24 cellular contexts compared by ENCODE assay signal in genomic region chr4:65791111-65791806, GRCh38.
DNase-seq lines count a peak whose midpoint lies in the region; ATAC-seq and TF ChIP-seq lines count a peak whose summit lies in the region.
"Had no signal": no experiment of that assay in that cellular context is flagged by ENCODE, and none has a peak within 500 bp of the region (broad histone marks: within the 10 kb centered on the region; RNA-seq: fewer than 3 reads in every experiment).

No MANE protein-coding gene starts in this region.

- 0 out of 2 replicates have a peak overlapping the region, but pooled peaks have one; percentile 4 for H3K4me2 ChIP-seq in GM23338
- peak overlapping the region; percentile 68 for H3K4me2 ChIP-seq in osteoblast (ENCODE audit: insufficient read depth, low read length)

- H3K9me3 Mint-ChIP-seq in GM23338 (no peaks in the 10 kb centered on the region), CD14-positive monocyte (peaks cover 0 to 4% (median 0%) of the 10 kb centered on the region in 7 donors)

- H3K4me3 ChIP-seq in GM23338 (no peak overlapping the region), SJCRH30 (peak overlapping the region; percentile 31), fibroblast of mammary gland (ENCODE audit: control insufficient read depth, low read depth, low read length) (no peak overlapping the region), osteoblast (ENCODE audit: insufficient read depth, low read length) (peak overlapping the region; percentile 26)
- H3K4me3 ChIP-seq: adrenal gland, HAP-1, sigmoid colon, SK-N-MC had no signal

- no peaks in the 10 kb centered on the region for H3F3A ChIP-seq in GM23338 (replicated peaks; ENCODE audit: low read depth)

- H3K9me3 ChIP-seq in SJCRH30 (replicated peaks) (no peaks in the 10 kb centered on the region), osteoblast (ENCODE audit: low read depth, low read length) (no peaks in the 10 kb centered on the region)
- H3K9me3 ChIP-seq: adrenal gland, HAP-1, sigmoid colon had no signal

- no peaks in the 10 kb centered on the region for H3K36me3 ChIP-seq in GM23338 (ENCODE audit: insufficient read depth)
- no peaks in the 10 kb centered on the region for H3K36me3 ChIP-seq in SJCRH30
- no peaks in the 10 kb centered on the region for H3K36me3 ChIP-seq in osteoblast (ENCODE audit: insufficient read depth, low read length)
- H3K36me3 ChIP-seq: adrenal gland, HAP-1, sigmoid colon had no signal

- no peaks in the 10 kb centered on the region for H3K36me3 Mint-ChIP-seq in GM23338 (ENCODE audit: low read depth)
- H3K36me3 Mint-ChIP-seq in CD14-positive monocyte = no peaks in the 10 kb centered on the region
- H3K36me3 Mint-ChIP-seq: CD8-positive, alpha-beta memory T cell had no signal

- H3K4me1 ChIP-seq in GM23338 (ENCODE audit: insufficient read depth) (peaks cover 6% of the 10 kb centered on the region; the same call in 1 of the 2 replicates), SJCRH30 (peaks cover 13% of the 10 kb centered on the region; the same call in 1 of the 2 replicates), osteoblast (ENCODE audit: insufficient read depth, low read length) (no peaks in the 10 kb centered on the region)
- H3K4me1 ChIP-seq: adrenal gland, sigmoid colon had no signal

- peaks cover 3% of the 10 kb centered on the region; the same call in 1 of the 2 replicates for H3K9me2 ChIP-seq in GM23338 (ENCODE audit: insufficient read depth)

- H4K20me1 ChIP-seq in GM23338 (replicated peaks; ENCODE audit: insufficient read depth) (no peaks in the 10 kb centered on the region), osteoblast (ENCODE audit: insufficient read depth, low read length) (no peaks in the 10 kb centered on the region)

- TF ChIP-seq CTCF in GM23338 (conservative IDR thresholded peaks at IDR 0.05; ENCODE audit: low read depth in 2 of 2) (no peak), fibroblast of mammary gland (conservative IDR thresholded peaks at IDR 0.05; ENCODE audit: control insufficient read depth, insufficient read depth, low read depth, low read length) (no peak), osteoblast (IDR thresholded peaks at IDR 0.05; ENCODE audit: extremely low read depth, low read depth, low read length) (no peak), CD14-positive monocyte (IDR thresholded peaks at IDR 0.05) (no peak)

- no peaks in the 10 kb centered on the region for H3K79me2 ChIP-seq in GM23338 (replicated peaks; ENCODE audit: insufficient read depth)
- H3K79me2 ChIP-seq in osteoblast (ENCODE audit: insufficient read depth, low read length) = no peaks in the 10 kb centered on the region

- H3K4me3 Mint-ChIP-seq in GM23338 = no peak overlapping the region
- H3K4me3 Mint-ChIP-seq in CD14-positive monocyte = no peak overlapping the region
- H3K4me3 Mint-ChIP-seq: CD8-positive, alpha-beta memory T cell; effector memory CD8-positive, alpha-beta T cell had no signal

- no peaks in the 10 kb centered on the region for H3K27me3 ChIP-seq in GM23338 (ENCODE audit: insufficient read depth)
- no peaks in the 10 kb centered on the region for H3K27me3 ChIP-seq in SJCRH30
- no peaks in the 10 kb centered on the region for H3K27me3 ChIP-seq in osteoblast (ENCODE audit: insufficient read depth, low read length)
- H3K27me3 ChIP-seq: adrenal gland, sigmoid colon had no signal

- no peak overlapping the region for H3K27ac ChIP-seq in GM23338 (ENCODE audit: low read depth)
- peak overlapping the region; percentile 28 for H3K27ac ChIP-seq in SJCRH30
- H3K27ac ChIP-seq in osteoblast (ENCODE audit: low read depth, low read length) = no peak overlapping the region
- H3K27ac ChIP-seq: adrenal gland, HL-60, sigmoid colon, SK-N-MC had no signal

- H3K27me3 Mint-ChIP-seq in GM23338 (ENCODE audit: insufficient read depth, low read depth, poor library complexity) = no peaks in the 10 kb centered on the region
- peaks cover 0 to 2% (median 0%) of the 10 kb centered on the region in 3 donors for H3K27me3 Mint-ChIP-seq in CD14-positive monocyte (ENCODE audit: low read depth in 3 of 3)
- H3K27me3 Mint-ChIP-seq: effector memory CD8-positive, alpha-beta T cell had no signal

- H3K27ac Mint-ChIP-seq in GM23338 = peak overlapping the region; percentile 91
- H3K27ac Mint-ChIP-seq in CD14-positive monocyte = no peak overlapping the region
- H3K27ac Mint-ChIP-seq: CD8-positive, alpha-beta memory T cell; effector memory CD8-positive, alpha-beta T cell had no signal

- intact Hi-C loops in CD14-positive monocyte (cut with micrococcal nuclease) = no loop called here

- H3K4me1 Mint-ChIP-seq in GM23338 (peaks cover 12% of the 10 kb centered on the region), CD14-positive monocyte (no peaks in the 10 kb centered on the region)
- H3K4me1 Mint-ChIP-seq: CD8-positive, alpha-beta memory T cell had no signal

- H2AFZ ChIP-seq in GM23338 (peak overlapping the region; percentile 89), osteoblast (ENCODE audit: low read length) (peak overlapping the region; percentile 81)

- ATAC-seq in GM23338 = no peak
- ATAC-seq: effector memory CD8-positive, alpha-beta T cell; left cardiac atrium had no signal

- DNase-seq in GM23338 (ENCODE audit: low spot score) (no peak), SJCRH30 (no peak), fibroblast of mammary gland (ENCODE audit: low read depth) (peak; percentile 59), osteoblast (ENCODE audit: insufficient read length, low spot score, missing footprints) (no peak), NCI-H1048 (lab: John Stamatoyannopoulos, UW) (no peak), CD14-positive monocyte (ENCODE audit: low spot score) (no peak), SIG-M5 (lab: John Stamatoyannopoulos, UW) (no peak)
- no peak for DNase-seq in activated CD4-positive, alpha-beta T cell treated with anti-CD3 and anti-CD28 coated beads for 1 hour
- DNase-seq: activated CD4-positive, alpha-beta T cell treated with anti-CD3 and anti-CD28 coated beads for 4 hours; activated effector memory CD4-positive, alpha-beta T cell treated with anti-CD3 and anti-CD28 coated beads, Interleukin-2, amount 50 U/mL, for 16 hours; adrenal gland; CD8-positive, alpha-beta memory T cell; cerebellar nuclear complex; effector memory CD8-positive, alpha-beta T cell; foreskin fibroblast; left cardiac atrium; NCI-H1092; NCI-H2107; sigmoid colon; stimulated activated CD4-positive, alpha-beta T cell treated with anti-CD3 and anti-CD28 coated beads, Interleukin-2, amount 100 ng/mL, for 48 hours; T-helper 9 cell had no signal

TF ChIP-seq in GM23338, 12 proteins besides CTCF, POLR2A, EP300 and RAD21 (continues in another document):
- TF ChIP-seq POLR2AphosphoS5 (IDR thresholded peaks at IDR 0.05; ENCODE audit: low read depth) (no peak), ZNF462 (CRISPR knock-in tag; IDR thresholded peaks at IDR 0.05) (no peak), NANOG (IDR thresholded peaks at IDR 0.05; ENCODE audit: borderline replicate concordance) (no peak)

Comparison
In these comparisons a context has a peak if more than half of its experiments do, and no peak if none do; other contexts are left out.
1. H3K4me3 ChIP-seq: peak in SJCRH30 (single experiment) and osteoblast (single experiment); none in GM23338 (single experiment) and fibroblast of mammary gland (single experiment).